ENCODE assay signal across 1 cellular context in the genomic region with DNA sequence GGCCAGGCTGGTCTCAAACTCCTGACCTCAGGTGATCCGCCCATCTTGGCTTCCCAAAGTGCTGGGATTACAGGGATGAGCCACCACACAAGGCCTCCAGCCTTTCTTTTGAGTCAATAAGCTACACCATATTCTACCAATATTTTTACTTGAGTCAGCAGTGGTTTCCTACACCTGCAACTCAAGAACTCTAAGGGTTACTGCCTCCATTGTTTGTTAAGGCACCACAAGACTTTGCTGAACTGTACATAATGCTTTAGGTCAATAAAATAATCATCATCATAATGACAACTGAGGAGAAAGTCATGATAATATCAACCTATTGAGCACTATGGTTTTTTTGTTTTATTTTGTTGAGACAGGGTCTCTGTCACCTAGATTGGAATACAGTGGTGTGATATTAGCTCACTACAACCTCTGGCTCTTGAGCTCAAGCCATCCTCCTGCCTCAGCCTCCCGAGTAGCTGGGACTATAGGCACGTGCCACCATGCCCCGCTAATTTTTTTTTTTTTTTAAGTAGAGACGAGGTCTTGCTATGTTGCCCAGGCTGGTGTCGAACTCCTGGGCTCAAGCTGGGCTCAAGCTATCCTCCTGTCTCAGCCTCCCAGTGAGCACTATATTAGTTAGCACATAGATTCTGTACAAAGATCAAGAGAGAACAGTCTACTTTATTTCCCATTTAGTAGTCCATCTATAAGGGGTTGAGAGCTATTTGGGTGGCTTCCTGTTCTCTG.
TF ChIP-seq lines count a peak whose summit lies in the region.

No MANE protein-coding gene starts in this region.

TF ChIP-seq in H1, 55 proteins besides CTCF, POLR2A, EP300 and RAD21:
- no peak for TF ChIP-seq RXRA (IDR thresholded peaks at IDR 0.05; ENCODE audit: insufficient read depth, low read depth, low read length)
